In the genomic region with DNA sequence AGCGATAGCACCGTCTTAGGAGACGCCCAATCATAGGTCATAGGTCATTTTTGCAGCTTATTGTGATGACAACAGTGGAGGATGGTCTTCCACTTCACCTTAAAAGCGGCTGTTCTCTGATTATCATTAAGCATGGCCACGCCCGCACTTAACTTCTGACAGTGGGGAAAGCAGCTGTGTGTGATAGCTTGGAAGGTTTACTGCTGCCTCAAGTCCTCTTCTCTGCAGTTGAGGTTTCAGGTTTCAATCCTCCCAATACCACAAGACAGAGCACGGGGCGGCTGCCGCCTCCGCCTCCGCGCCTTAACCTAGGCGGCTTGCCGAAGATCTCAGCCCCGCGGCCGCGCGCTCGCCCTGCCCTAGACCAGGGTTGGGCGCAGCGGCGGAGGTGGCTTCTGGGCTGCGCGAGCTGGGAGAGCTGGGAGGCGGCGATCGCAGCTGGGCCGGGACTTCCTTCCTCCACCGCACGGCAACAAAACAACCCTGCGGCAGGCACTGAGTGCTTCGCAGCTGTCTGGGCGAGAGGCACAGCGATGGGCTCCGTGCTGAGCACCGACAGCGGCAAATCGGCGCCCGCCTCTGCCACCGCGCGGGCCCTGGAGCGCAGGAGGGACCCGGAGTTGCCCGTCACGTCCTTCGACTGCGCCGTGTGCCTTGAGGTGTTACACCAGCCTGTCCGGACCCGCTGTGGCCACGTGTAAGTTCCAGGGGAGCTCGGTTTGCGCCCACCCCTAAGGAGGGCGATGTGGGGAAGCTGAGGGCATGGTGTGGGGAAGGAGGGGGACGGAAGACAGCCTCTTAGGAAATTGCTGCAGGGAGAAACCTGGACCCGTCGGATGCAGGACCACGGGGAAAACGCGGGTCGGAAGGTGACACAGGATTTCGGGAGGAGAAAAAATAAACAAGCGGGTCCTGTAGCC, we compare ENCODE assay signal across 8 cellular contexts. TPM values are rescaled to one million over a fixed set of nuclear protein-coding genes. Genes with fewer than 3 reads are reported as not detected.
DNase-seq lines count a peak whose midpoint lies in the region; ATAC-seq, FAIRE-seq and TF ChIP-seq lines count a peak whose summit lies in the region.

Gene RNF125, plus strand, starts transcription at position 495 of the 920 bp plus-strand sequence. Its CDS starts 39 bp downstream, at position 534.

- DNase-seq in Caki2 (ENCODE audit: low read depth) (peak; percentile 74), HTR-8/SVneo (ENCODE audit: insufficient read length, low spot score) (peak; percentile 33), activated T-cell treated with anti-CD3 and anti-CD28 coated beads for 24 hours (ENCODE audit: low read depth) (peak; percentile 79)
- DNase-seq in stimulated activated CD8-positive, alpha-beta memory T cell treated with anti-CD3 and anti-CD28 coated beads, Interleukin-4, amount 100 ng/mL, for 48 hours: peak; percentile 89

- 1% methylated on average over 60 to 66 of the region's 66 CpGs for WGBS in esophagus, 2 donors

- FAIRE-seq in HTR-8/SVneo (lab: Jason Lieb, UNC): no peak

- in situ Hi-C loops in Caki2 (cut with HindIII; ENCODE audit: low pct_unique_long_range_greater_than_20kb, low sequenced_read_pairs): no loop called here

- H3K4me1 ChIP-seq in OCI-LY3 (ENCODE audit: low read length) (peaks cover 12% of the 10 kb centered on the region; the same call in 1 of the 2 replicates), esophagus (ENCODE audit: control insufficient read depth in 2 of 2, insufficient read depth in 2 of 2, low read length in 1 of 2) (no peaks in the 10 kb centered on the region), mucosa of stomach (ENCODE audit: control insufficient read depth, insufficient read depth, low read length) (peaks cover 5% of the 10 kb centered on the region)

- H3K4me3 ChIP-seq in OCI-LY3 (ENCODE audit: low read length) (peak within 1 kb of the TSS; percentile 90), esophagus (ENCODE audit: low read depth in 1 of 2, low read length in 2 of 2) (peak within 1 kb of the TSS; percentile 53 to 66), mucosa of stomach (ENCODE audit: low read length) (peak within 1 kb of the TSS; percentile 66)

- H3K36me3 ChIP-seq in OCI-LY3 (replicated peaks; ENCODE audit: low read depth, low read length) (no peaks in the 10 kb centered on the region), esophagus (ENCODE audit: control insufficient read depth in 2 of 2, insufficient read depth in 2 of 2, low read length in 1 of 2) (no peaks in the 10 kb centered on the region), mucosa of stomach (ENCODE audit: control insufficient read depth, insufficient read depth, low read length) (no peaks in the 10 kb centered on the region)

- H4K20me1 ChIP-seq in OCI-LY3 (ENCODE audit: insufficient read depth, low read length): no peaks in the 10 kb centered on the region

- H3K27ac ChIP-seq in OCI-LY3 (ENCODE audit: low read length) (0 out of 2 replicates have a peak within 1 kb of the TSS, but pooled peaks have one; percentile 18), esophagus (ENCODE audit: low read depth in 2 of 2, low read length in 1 of 2) (peak within 1 kb of the TSS; percentile 83 to 86)

- no peaks in the 10 kb centered on the region for H3K9me3 ChIP-seq in OCI-LY3 (ENCODE audit: insufficient read depth, low read length)
- H3K9me3 ChIP-seq in esophagus (ENCODE audit: control insufficient read depth in 2 of 2, insufficient read depth in 1 of 2, low read depth in 1 of 2, low read length in 1 of 2): no peaks in the 10 kb centered on the region
- H3K9me3 ChIP-seq in mucosa of stomach (ENCODE audit: control insufficient read depth, low read length): no peaks in the 10 kb centered on the region

- TF ChIP-seq CTCF in OCI-LY3 (IDR thresholded peaks at IDR 0.05; ENCODE audit: low read depth, low read length): no peak

- H3K9ac ChIP-seq in OCI-LY3 (ENCODE audit: low read length): peak within 1 kb of the TSS; percentile 66
- peak within 1 kb of the TSS; percentile 80 for H3K9ac ChIP-seq in mucosa of stomach (ENCODE audit: low read length)

- H3K79me2 ChIP-seq in OCI-LY3 (ENCODE audit: low read length): no peaks in the 10 kb centered on the region

- peak within 1 kb of the TSS; percentile 91 for H3K4me2 ChIP-seq in OCI-LY3 (ENCODE audit: low read length)

- ATAC-seq in GM21381 (IDR thresholded peaks at IDR 0.05; ENCODE audit: unreplicated experiment): peak; percentile 84

- H2AFZ ChIP-seq in OCI-LY3 (ENCODE audit: low read depth, low read length): peak within 1 kb of the TSS; percentile 96

- H3K27me3 ChIP-seq in OCI-LY3 (ENCODE audit: low read depth, low read length) (no peaks in the 10 kb centered on the region), esophagus (ENCODE audit: control insufficient read depth in 1 of 2, insufficient read depth in 2 of 2, low read length in 2 of 2) (no peaks in the 10 kb centered on the region), mucosa of stomach (ENCODE audit: control insufficient read depth, insufficient read depth, low read length) (no peaks in the 10 kb centered on the region)

RNA-seq across cellular contexts. Expression of gene RNF125, which starts in this region (rescaled TPM):
- 0.03 and 0.38 TPM in 2 replicates for total RNA-seq in Caki2 (2014; rRNA removed; shearing (Covaris generic); ENCODE audit: low replicate concordance)
- polyA plus RNA-seq in esophagus: 1 to 10 TPM; 1.2 TPM

Comparison
In these comparisons a context has a peak if more than half of its experiments do, and no peak if none do; other contexts are left out.
1. Peak in every context shown above with its lines: DNase-seq, ATAC-seq, H3K4me3 ChIP-seq and H3K27ac ChIP-seq.
2. Peak in DNase-seq in Caki2; RNA of the gene not detected or under 1 TPM.
3. DNase-seq: peak in every context shown above with its lines; median percentile 89 in stimulated activated CD8-positive, alpha-beta memory T cell treated with anti-CD3 and anti-CD28 coated beads, Interleukin-4, amount 100 ng/mL, for 48 hours; 79 in activated T-cell treated with anti-CD3 and anti-CD28 coated beads for 24 hours; 74 in Caki2; 33 in HTR-8/SVneo.